Comparison of ENCODE assay signal across 1 cellular context in genomic region chr19:34359140-34359953, GRCh38.
TF ChIP-seq lines count a peak whose summit lies in the region.

No MANE protein-coding gene starts in this region.

TF ChIP-seq in HepG2, 621 proteins besides CTCF, POLR2A, EP300 and RAD21 (continued from another document and continues in another):
- no peak; the same call in none of the 2 replicates for TF ChIP-seq POGK (CRISPR knock-in tag; conservative IDR thresholded peaks at IDR 0.05)
- TF ChIP-seq HHEX (CRISPR knock-in tag; IDR thresholded peaks at IDR 0.05), result no peak
- peak; percentile 57; the same call in 1 of the 2 replicates for TF ChIP-seq KMT2A (CRISPR knock-in tag; IDR thresholded peaks at IDR 0.05)
- no peak for TF ChIP-seq ZBTB39 (CRISPR knock-in tag; IDR thresholded peaks at IDR 0.05)
- no peak for TF ChIP-seq NR2F2 (IDR thresholded peaks at IDR 0.05; ENCODE audit: borderline replicate concordance, low read depth)
- TF ChIP-seq ZNF746 (CRISPR knock-in tag; IDR thresholded peaks at IDR 0.05), result peak; percentile 63; the same call in 1 of the 2 replicates
- no peak for TF ChIP-seq CREB3 (CRISPR knock-in tag; IDR thresholded peaks at IDR 0.05)
- TF ChIP-seq ZGPAT (CRISPR knock-in tag; IDR thresholded peaks at IDR 0.05), result peak; percentile 87
- TF ChIP-seq RFX1 (IDR thresholded peaks at IDR 0.05), result no peak
- TF ChIP-seq LRRFIP1 (CRISPR knock-in tag; conservative IDR thresholded peaks at IDR 0.05), result no peak
- TF ChIP-seq TMF1 (CRISPR knock-in tag; IDR thresholded peaks at IDR 0.05; ENCODE audit: low read depth), result no peak
- TF ChIP-seq ZNF280B (CRISPR knock-in tag; IDR thresholded peaks at IDR 0.05; ENCODE audit: borderline replicate concordance), result peak; percentile 81
- no peak for TF ChIP-seq GPBP1L1 (CRISPR knock-in tag; IDR thresholded peaks at IDR 0.05)
- no peak for TF ChIP-seq TRAFD1 (CRISPR knock-in tag; IDR thresholded peaks at IDR 0.05; ENCODE audit: borderline replicate concordance)
- no peak for TF ChIP-seq ZBTB21 (CRISPR knock-in tag; IDR thresholded peaks at IDR 0.05)
- no peak for TF ChIP-seq RFX3 (CRISPR knock-in tag; IDR thresholded peaks at IDR 0.05)
- TF ChIP-seq ATF6 (CRISPR knock-in tag; conservative IDR thresholded peaks at IDR 0.05), result peak; percentile 47; the same call in 1 of the 2 replicates
- TF ChIP-seq MED1 (CRISPR knock-in tag; IDR thresholded peaks at IDR 0.05), result peak; percentile 97
- no peak for TF ChIP-seq ZBTB8A (CRISPR knock-in tag; IDR thresholded peaks at IDR 0.05; ENCODE audit: borderline replicate concordance, low read depth)
- TF ChIP-seq KDM5B (CRISPR knock-in tag; IDR thresholded peaks at IDR 0.05; ENCODE audit: borderline replicate concordance), result peak; percentile 92
- no peak for TF ChIP-seq ARID3A (IDR thresholded peaks at IDR 0.05; ENCODE audit: low read depth, low read length)
- no peak for TF ChIP-seq NFIC (IDR thresholded peaks at IDR 0.05; ENCODE audit: low read length)
- peak; percentile 35 for TF ChIP-seq MED8 (CRISPR knock-in tag; IDR thresholded peaks at IDR 0.05; ENCODE audit: insufficient replicate concordance)
- TF ChIP-seq JDP2 (CRISPR knock-in tag; IDR thresholded peaks at IDR 0.05; ENCODE audit: borderline replicate concordance), result no peak
- TF ChIP-seq CREBL2 (CRISPR knock-in tag; IDR thresholded peaks at IDR 0.05; ENCODE audit: borderline replicate concordance), result no peak
- TF ChIP-seq ZFP36L2 (CRISPR knock-in tag; IDR thresholded peaks at IDR 0.05), result no peak; the same call in 1 of the 2 replicates
- no peak for TF ChIP-seq ZNF234 (CRISPR knock-in tag; conservative IDR thresholded peaks at IDR 0.05)
- no peak for TF ChIP-seq ZNF253 (CRISPR knock-in tag; IDR thresholded peaks at IDR 0.05; ENCODE audit: borderline replicate concordance)
- TF ChIP-seq ZFP36L1 (CRISPR knock-in tag; IDR thresholded peaks at IDR 0.05), result peak; percentile 85; the same call in 1 of the 2 replicates
- TF ChIP-seq MAX (IDR thresholded peaks at IDR 0.05), result peak; percentile 96
- peak; percentile 86 for TF ChIP-seq ERF (CRISPR knock-in tag; IDR thresholded peaks at IDR 0.05)
- TF ChIP-seq HNRNPK (IDR thresholded peaks at IDR 0.05; ENCODE audit: low read depth, low read length, poor library complexity, severe bottlenecking), result peak; percentile 52
- TF ChIP-seq PREB (CRISPR knock-in tag; IDR thresholded peaks at IDR 0.05), result no peak
- no peak for TF ChIP-seq ATF4 (CRISPR knock-in tag; IDR thresholded peaks at IDR 0.05)
- TF ChIP-seq ZSCAN21 (CRISPR knock-in tag; IDR thresholded peaks at IDR 0.05; ENCODE audit: borderline replicate concordance), result peak; percentile 89
- TF ChIP-seq ZNF143 (CRISPR knock-in tag; IDR thresholded peaks at IDR 0.05), result no peak
